ENCODE assay signal across 16 cellular contexts in the genomic region with DNA sequence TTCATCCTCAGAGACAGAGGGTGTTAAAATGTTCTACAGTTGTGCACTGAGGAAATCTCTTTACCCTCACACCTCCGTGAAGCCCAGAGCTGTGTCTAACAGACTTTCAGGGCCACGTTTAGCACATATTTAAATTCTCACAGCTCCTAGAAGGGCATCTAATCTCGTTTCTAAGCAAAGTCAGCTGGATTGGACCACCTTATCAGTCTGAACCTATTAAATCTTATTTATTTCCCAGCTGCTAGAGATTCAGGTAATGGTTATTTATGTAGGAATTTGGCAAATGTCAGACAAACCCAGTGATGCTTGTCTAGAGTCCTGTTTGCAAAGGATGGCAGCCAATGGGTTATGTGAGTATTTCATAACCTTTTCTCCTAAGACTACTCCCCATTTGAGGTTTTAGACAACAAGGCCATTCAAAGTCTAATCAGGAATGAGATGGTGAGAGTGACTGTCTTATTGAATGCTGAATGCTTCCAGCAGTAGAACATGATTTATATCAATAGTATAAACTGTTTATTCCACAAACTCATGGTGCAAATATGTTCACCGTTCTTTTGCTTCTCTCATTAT. TPM values are rescaled to one million over a fixed set of nuclear protein-coding genes. Genes with fewer than 3 reads are reported as not detected.
DNase-seq lines count a peak whose midpoint lies in the region; ATAC-seq and TF ChIP-seq lines count a peak whose summit lies in the region.
"Had no signal": no experiment of that assay in that cellular context is flagged by ENCODE, and none has a peak within 500 bp of the region (broad histone marks: within the 10 kb centered on the region; RNA-seq: fewer than 3 reads in every experiment).

No MANE protein-coding gene starts in this region.

- no peak overlapping the region for H2BK15ac ChIP-seq in mesendoderm (replicated peaks; ENCODE audit: low read depth)

- no peaks in the 10 kb centered on the region for H3K79me1 ChIP-seq in mesendoderm (ENCODE audit: low read length)

- no peaks in the 10 kb centered on the region for H3K27me3 ChIP-seq in GM23338 (ENCODE audit: insufficient read depth)
- peaks cover 5% of the 10 kb centered on the region for H3K27me3 ChIP-seq in foreskin keratinocyte
- H3K27me3 ChIP-seq in mesendoderm (ENCODE audit: insufficient read depth, low read length, poor library complexity) = no peaks in the 10 kb centered on the region
- H3K27me3 ChIP-seq: SJCRH30 had no signal

- WGBS in mesendoderm (ENCODE audit: extremely low coverage, insufficient coverage, low lambda C conversion rate) = no CpG with 5 or more reads among the region's 4 CpGs

- H2AFZ ChIP-seq in GM23338 = 0 out of 2 replicates have a peak overlapping the region, but pooled peaks have one; percentile 20
- H2AFZ ChIP-seq: PC-9 had no signal

- no peak overlapping the region; the same call in 1 of the 2 replicates for H3K27ac Mint-ChIP-seq in GM23338
- H3K27ac Mint-ChIP-seq in stimulated activated naive CD8-positive, alpha-beta T cell treated with anti-CD3 and anti-CD28 coated beads, Interleukin-15, amount 100 ng/mL, for 72 hours = no peak overlapping the region
- H3K27ac Mint-ChIP-seq: CD4-positive, alpha-beta T cell had no signal

- peaks cover 31% of the 10 kb centered on the region for H3K4me1 Mint-ChIP-seq in GM23338
- H3K4me1 Mint-ChIP-seq in stimulated activated naive CD8-positive, alpha-beta T cell treated with anti-CD3 and anti-CD28 coated beads, Interleukin-15, amount 100 ng/mL, for 72 hours = no peaks in the 10 kb centered on the region

- no peaks in the 10 kb centered on the region for H3F3A ChIP-seq in GM23338 (replicated peaks; ENCODE audit: low read depth)

- no peak overlapping the region for H3K4ac ChIP-seq in mesendoderm (ENCODE audit: low read depth, low read length)

- H3K4me1 ChIP-seq in GM23338 (ENCODE audit: insufficient read depth) (peaks cover 19% of the 10 kb centered on the region), foreskin keratinocyte (no peaks in the 10 kb centered on the region), mesendoderm (ENCODE audit: control insufficient read depth, low read depth, low read length) (peaks cover 10% of the 10 kb centered on the region)
- H3K4me1 ChIP-seq: A549, SJCRH30 had no signal

- H3K4me3 Mint-ChIP-seq in GM23338 = no peak overlapping the region; the same call in 2 of the 3 replicates
- no peak overlapping the region for H3K4me3 Mint-ChIP-seq in stimulated activated naive CD8-positive, alpha-beta T cell treated with anti-CD3 and anti-CD28 coated beads, Interleukin-15, amount 100 ng/mL, for 72 hours
- H3K4me3 Mint-ChIP-seq: CD4-positive, alpha-beta T cell had no signal

- H2BK120ac ChIP-seq in mesendoderm (ENCODE audit: low read depth, low read length) = no peak overlapping the region

- H3K27ac ChIP-seq in GM23338 (ENCODE audit: low read depth) (peak overlapping the region; percentile 79), foreskin keratinocyte (no peak overlapping the region), mesendoderm (ENCODE audit: low read depth, low read length) (no peak overlapping the region)
- H3K27ac ChIP-seq: A549, PC-9, SJCRH30 had no signal

- DNase-seq in GM23338 (ENCODE audit: low spot score) (no peak), M059J (ENCODE audit: low read depth) (peak; percentile 35), foreskin keratinocyte (peak; percentile 18 to 61), mesendoderm (peak; percentile 52), NCI-H1436 treated with DMSO at 0.1 percent for 48 hours (lab: John Stamatoyannopoulos, UW) (no peak)
- DNase-seq in stimulated activated naive CD8-positive, alpha-beta T cell treated with anti-CD3 and anti-CD28 coated beads, Interleukin-15, amount 100 ng/mL, for 72 hours = no peak
- DNase-seq: CD4-positive, alpha-beta T cell; HCEC 1CT; NCI-H187; NCI-H2107; NCI-H510A treated with DMSO at 0.1 percent for 48 hours; PC-9; SJCRH30 had no signal

- H3K36me3 ChIP-seq in GM23338 (ENCODE audit: insufficient read depth) (no peaks in the 10 kb centered on the region), mesendoderm (ENCODE audit: control insufficient read depth, insufficient read depth, low read length) (no peaks in the 10 kb centered on the region)
- H3K36me3 ChIP-seq: SJCRH30 had no signal

- no peak overlapping the region for H4K8ac ChIP-seq in mesendoderm (ENCODE audit: low read depth, low read length)

- no peak overlapping the region for H2BK5ac ChIP-seq in mesendoderm (ENCODE audit: low read length)

- no peak for ATAC-seq in GM23338
- no peak for ATAC-seq in foreskin keratinocyte
- ATAC-seq in GM18519 (IDR thresholded peaks at IDR 0.05; ENCODE audit: low FRiP score, unreplicated experiment) = no peak
- ATAC-seq in stimulated activated naive CD8-positive, alpha-beta T cell treated with anti-CD3 and anti-CD28 coated beads, Interleukin-15, amount 100 ng/mL, for 72 hours = no peak
- no peak for ATAC-seq in GM18867 (IDR thresholded peaks at IDR 0.05; ENCODE audit: unreplicated experiment)
- ATAC-seq: A549 had no signal

- peaks cover 17% of the 10 kb centered on the region for H3K36me3 Mint-ChIP-seq in GM23338 (ENCODE audit: low read depth)

- no peak overlapping the region for H2AK5ac ChIP-seq in mesendoderm (ENCODE audit: low read length)

- no peak overlapping the region for H3K18ac ChIP-seq in mesendoderm (ENCODE audit: low read length)

- no peaks in the 10 kb centered on the region for H4K20me1 ChIP-seq in GM23338 (replicated peaks; ENCODE audit: insufficient read depth)

- H3K23ac ChIP-seq in mesendoderm (ENCODE audit: low read length) = no peak overlapping the region

- no peak overlapping the region for H3K9ac ChIP-seq in mesendoderm (ENCODE audit: low read length)

- H3K27me3 Mint-ChIP-seq in GM23338 (ENCODE audit: insufficient read depth, low read depth, poor library complexity) = peaks cover 7% of the 10 kb centered on the region
- no peaks in the 10 kb centered on the region for H3K27me3 Mint-ChIP-seq in stimulated activated naive CD8-positive, alpha-beta T cell treated with anti-CD3 and anti-CD28 coated beads, Interleukin-15, amount 100 ng/mL, for 72 hours
- H3K27me3 Mint-ChIP-seq: CD4-positive, alpha-beta T cell had no signal

- H3K79me2 ChIP-seq in GM23338 (replicated peaks; ENCODE audit: insufficient read depth) (no peaks in the 10 kb centered on the region), mesendoderm (ENCODE audit: control insufficient read depth, insufficient read depth, low read length) (no peaks in the 10 kb centered on the region)

- no peak overlapping the region for H4K5ac ChIP-seq in mesendoderm (ENCODE audit: low read length)

- TF ChIP-seq CTCF in GM23338 (conservative IDR thresholded peaks at IDR 0.05; ENCODE audit: low read depth in 2 of 2) (no peak), foreskin keratinocyte (conservative IDR thresholded peaks at IDR 0.05) (no peak)

- no peak overlapping the region for H3K56ac ChIP-seq in mesendoderm (ENCODE audit: low read length)

- peaks cover 14% of the 10 kb centered on the region for H3K9me3 Mint-ChIP-seq in GM23338
- no peaks in the 10 kb centered on the region for H3K9me3 Mint-ChIP-seq in stimulated activated naive CD8-positive, alpha-beta T cell treated with anti-CD3 and anti-CD28 coated beads, Interleukin-15, amount 100 ng/mL, for 72 hours
- H3K9me3 Mint-ChIP-seq: CD4-positive, alpha-beta T cell had no signal

- H3K4me3 ChIP-seq in GM23338 (no peak overlapping the region), mesendoderm (ENCODE audit: low read length) (no peak overlapping the region)
- H3K4me3 ChIP-seq: A549, PC-9, SJCRH30 had no signal

- H3K4me2 ChIP-seq in GM23338 = peak overlapping the region; percentile 22; the same call in 1 of the 2 replicates
- no peak overlapping the region for H3K4me2 ChIP-seq in mesendoderm (ENCODE audit: low read length)
- H3K4me2 ChIP-seq: A549, PC-9 had no signal

- peaks cover 3% of the 10 kb centered on the region; the same call in 1 of the 2 replicates for H3K9me2 ChIP-seq in GM23338 (ENCODE audit: insufficient read depth)

TF ChIP-seq in GM23338, 12 proteins besides CTCF, POLR2A, EP300 and RAD21 (continues in another document):
- TF ChIP-seq EZH2phosphoT487 (IDR thresholded peaks at IDR 0.05; ENCODE audit: unreplicated experiment) (no peak), ZNF114 (CRISPR knock-in tag; IDR thresholded peaks at IDR 0.05) (no peak), EZH2 (IDR thresholded peaks at IDR 0.05; ENCODE audit: low read depth, unreplicated experiment) (no peak), STAT1 (IDR thresholded peaks at IDR 0.05; ENCODE audit: unreplicated experiment) (no peak), ETS1 (IDR thresholded peaks at IDR 0.05) (no peak), CREB1 (CRISPR knock-in tag; IDR thresholded peaks at IDR 0.05; ENCODE audit: low read depth) (no peak), NANOG (IDR thresholded peaks at IDR 0.05; ENCODE audit: borderline replicate concordance) (no peak), JUNB (IDR thresholded peaks at IDR 0.05; ENCODE audit: unreplicated experiment) (no peak)

RNA-seq across cellular contexts. Expression of gene EXOC4, which starts 54.8 kb away (rescaled TPM):
- 44.6 and 52.7 TPM in 2 replicates for total RNA-seq in GM23338 (2014; rRNA removed; shearing (Covaris generic))
- 24.3 and 37.5 TPM in 2 replicates for polyA plus RNA-seq in GM23338 (2016; fragmentation: Nextera tagmentation; extraction: Ambion mirVana)
- total RNA-seq in M059J (2014; rRNA removed; shearing (Covaris generic)) = 49.7 and 70.5 TPM in 2 replicates
- 28.8 and 31.7 TPM in 2 replicates for total RNA-seq in foreskin keratinocyte
- polyA plus RNA-seq in foreskin keratinocyte = 11.4 and 12.7 TPM in 2 replicates
- polyA plus RNA-seq in mesendoderm (2013, experiment 1 of 2) = 27.6 TPM
- 28.5 TPM for polyA plus RNA-seq in mesendoderm (2013, experiment 2 of 2)

Comparison
In these comparisons a context has a peak if more than half of its experiments do, and no peak if none do; other contexts are left out.
1. DNase-seq: peak in M059J (single experiment), foreskin keratinocyte (2 of 2) and mesendoderm (single experiment); none in GM23338 (single experiment), NCI-H1436 treated with DMSO at 0.1 percent for 48 hours (single experiment) and stimulated activated naive CD8-positive, alpha-beta T cell treated with anti-CD3 and anti-CD28 coated beads, Interleukin-15, amount 100 ng/mL, for 72 hours (0 of 2).